Comparison of ENCODE assay signal across 1 cellular context in genomic region chr17:49260011-49260921, GRCh38.
A peak's percentile ranks its signal among the peaks of the same experiment; 100 is the strongest.
TF ChIP-seq lines count a peak whose summit lies in the region.

No MANE protein-coding gene starts in this region.

TF ChIP-seq in H1, 55 proteins besides CTCF, POLR2A, EP300 and RAD21:
- TF ChIP-seq CHD2 (IDR thresholded peaks at IDR 0.05; ENCODE audit: low read length) (no peak), ASH2L (IDR thresholded peaks at IDR 0.05; ENCODE audit: low read length) (peak; percentile 19), KDM4A (IDR thresholded peaks at IDR 0.05; ENCODE audit: low read depth, low read length, severe bottlenecking) (peak; percentile 69), JUND (IDR thresholded peaks at IDR 0.05; ENCODE audit: low read length) (0 out of 2 replicates have a peak, but pooled peaks have one; percentile 9), KDM1A (IDR thresholded peaks at IDR 0.05; ENCODE audit: borderline replicate concordance, low read length) (peak; percentile 95; the same call in 1 of the 2 replicates), NRF1 (IDR thresholded peaks at IDR 0.05; ENCODE audit: low read depth, low read length) (no peak), HDAC2 (IDR thresholded peaks at IDR 0.05; ENCODE audit: borderline replicate concordance in 1 of 2, low read depth in 2 of 2, low read length in 2 of 2) (peak in 1 of 2 experiments; percentile 40; a peak in 1 of 4 replicates), SIRT6 (IDR thresholded peaks at IDR 0.05; ENCODE audit: low read length) (no peak), MAFK (IDR thresholded peaks at IDR 0.05; ENCODE audit: low read depth, low read length) (no peak), BCL11A (IDR thresholded peaks at IDR 0.05; ENCODE audit: low read depth in 2 of 2, low read length in 2 of 2) (no peak), MAX (IDR thresholded peaks at IDR 0.05) (no peak), TCF12 (IDR thresholded peaks at IDR 0.05; ENCODE audit: low read depth, low read length) (no peak), CHD1 (IDR thresholded peaks at IDR 0.05; ENCODE audit: low read depth, low read length) (no peak), SUZ12 (IDR thresholded peaks at IDR 0.05; ENCODE audit: low read length) (peak; percentile 46; the same call in 1 of the 2 replicates), EZH2 (IDR thresholded peaks at IDR 0.05; ENCODE audit: low read depth, low read length, severe bottlenecking) (no peak), SAP30 (IDR thresholded peaks at IDR 0.05; ENCODE audit: insufficient read depth, insufficient replicate concordance, low read length) (no peak), SIN3A (conservative IDR thresholded peaks at IDR 0.05 in 1 of 2, IDR thresholded peaks at IDR 0.05 in 1 of 2; ENCODE audit: low read depth in 1 of 2, low read length in 2 of 2) (no peak), USF2 (IDR thresholded peaks at IDR 0.05; ENCODE audit: low read length) (no peak), TEAD4 (IDR thresholded peaks at IDR 0.05; ENCODE audit: low read depth, low read length) (no peak), CREB1 (IDR thresholded peaks at IDR 0.05) (no peak), TBP (IDR thresholded peaks at IDR 0.05; ENCODE audit: low read depth, low read length) (no peak)
